8 cellular contexts compared by ENCODE assay signal in the genomic region with DNA sequence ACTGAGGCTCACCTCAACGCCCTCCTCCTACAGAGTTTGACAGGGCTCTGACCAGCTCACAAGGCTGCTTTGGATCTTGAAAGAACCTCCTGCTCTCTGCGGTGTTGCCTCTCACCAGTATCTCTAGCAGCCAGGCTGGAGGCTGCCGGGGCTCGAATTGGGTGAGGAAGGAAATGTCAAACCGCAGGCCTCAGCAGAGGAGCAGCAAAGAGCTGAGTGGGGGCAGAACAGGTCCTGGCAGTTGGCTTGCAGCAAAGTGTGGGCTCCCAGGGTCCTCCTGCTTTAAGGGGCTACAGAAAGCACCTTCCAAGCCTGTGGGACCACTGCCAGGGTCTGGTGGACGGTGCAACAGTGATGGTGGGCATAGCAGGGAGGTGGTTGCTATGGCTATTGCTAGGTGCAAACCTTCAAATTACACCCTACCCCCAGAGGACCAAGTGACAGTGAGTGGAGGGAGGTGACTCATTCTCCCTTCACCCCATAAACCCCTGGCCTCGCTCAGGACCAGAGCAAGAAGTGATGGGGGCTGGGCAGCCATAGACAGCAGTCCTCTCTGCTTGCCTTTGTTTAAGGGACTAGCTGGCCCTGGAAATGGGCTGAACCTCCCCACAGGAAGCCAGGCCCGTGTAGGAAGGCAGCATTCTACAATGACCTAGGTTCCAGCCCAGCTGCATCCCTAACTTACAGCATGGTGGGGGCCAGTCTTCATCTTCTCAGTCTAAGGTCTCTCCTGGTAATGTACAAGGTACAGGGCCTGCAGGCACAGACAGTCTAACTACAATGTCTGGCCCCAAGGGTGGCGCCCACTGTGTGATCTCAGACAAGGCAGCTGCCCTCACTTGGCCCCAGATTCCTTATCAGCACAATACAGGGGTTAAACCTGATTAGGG. TPM values are rescaled to one million over a fixed set of nuclear protein-coding genes. Genes with fewer than 3 reads are reported as not detected.
A peak's percentile ranks its signal among the peaks of the same experiment; 100 is the strongest.
DNase-seq lines count a peak whose midpoint lies in the region; ATAC-seq and TF ChIP-seq lines count a peak whose summit lies in the region.

No MANE protein-coding gene starts in this region.

- H3K9me3 ChIP-seq in MM.1S (replicated peaks; ENCODE audit: insufficient read depth, low read length): no peaks in the 10 kb centered on the region

- H3K27ac ChIP-seq in MM.1S (ENCODE audit: low read length): peak overlapping the region; percentile 93

- DNase-seq in GM06990 (ENCODE audit: extremely low read depth, insufficient read length) (peak; percentile 87), MM.1S (peak; percentile 97), immature natural killer cell (peak; percentile 93 to 94 (median 93)), superior temporal gyrus (ENCODE audit: extremely low spot score) (no peak), NCI-H128 (lab: John Stamatoyannopoulos, UW; ENCODE audit: unreplicated experiment) (no peak)
- peak; percentile 81 for DNase-seq in activated CD8-positive, alpha-beta memory T cell treated with anti-CD3 and anti-CD28 coated beads, Interleukin-2, amount 50 U/mL, for 24 hours (ENCODE audit: extremely low read depth)
- DNase-seq in stimulated activated CD8-positive, alpha-beta memory T cell treated with anti-CD3 and anti-CD28 coated beads, Interleukin-4, amount 100 ng/mL, for 4 hours (ENCODE audit: low read depth in 2 of 2, low spot score in 1 of 2): peak; percentile 58 to 77

- no peaks in the 10 kb centered on the region for H3K9me3 Mint-ChIP-seq in immature natural killer cell

- H3K36me3 ChIP-seq in GM06990 (ENCODE audit: control insufficient read depth, insufficient read depth, low read length) (peaks cover 10% of the 10 kb centered on the region), MM.1S (replicated peaks; ENCODE audit: insufficient read depth, low read length) (peaks cover 5% of the 10 kb centered on the region; the same call in 1 of the 2 replicates)

- H3K9me2 ChIP-seq in MM.1S (replicated peaks; ENCODE audit: insufficient read depth, low read length): no peaks in the 10 kb centered on the region

- peak overlapping the region; percentile 93 to 99 (median 98) for H3K27ac Mint-ChIP-seq in immature natural killer cell

- H4K20me1 ChIP-seq in MM.1S (ENCODE audit: insufficient read depth, low read length): no peaks in the 10 kb centered on the region

- peak overlapping the region; percentile 34 for H3K4me3 ChIP-seq in GM06990 (replicated peaks; ENCODE audit: low read depth, low read length)
- peak overlapping the region; percentile 32; the same call in 1 of the 2 replicates for H3K4me3 ChIP-seq in MM.1S (ENCODE audit: low read length)

- H3K4me3 Mint-ChIP-seq in immature natural killer cell: peak overlapping the region; percentile 83 to 89 (median 88)

- peaks cover 60% of the 10 kb centered on the region for H3K79me2 ChIP-seq in MM.1S (ENCODE audit: low read length)

- peak overlapping the region; percentile 55 for H3K9ac ChIP-seq in MM.1S (ENCODE audit: low read length)

- ATAC-seq in GM21737 (IDR thresholded peaks at IDR 0.05; ENCODE audit: unreplicated experiment): peak; percentile 94

- H3K4me2 ChIP-seq in MM.1S (ENCODE audit: low read depth, low read length): peak overlapping the region; percentile 83

- peaks cover 19 to 23% (median 20%) of the 10 kb centered on the region in 3 donors for H3K27me3 Mint-ChIP-seq in immature natural killer cell (ENCODE audit: low read depth in 3 of 3)

- H3K27me3 ChIP-seq in GM06990 (replicated peaks; ENCODE audit: control insufficient read depth, insufficient read depth, low read length) (no peaks in the 10 kb centered on the region), MM.1S (replicated peaks; ENCODE audit: insufficient read depth, low read length) (no peaks in the 10 kb centered on the region)

- H3K4me1 Mint-ChIP-seq in immature natural killer cell: peaks cover 97 to 100% of the 10 kb centered on the region in 2 donors

- no peak overlapping the region for H2AFZ ChIP-seq in MM.1S (ENCODE audit: low read length)

- H3F3A ChIP-seq in MM.1S (ENCODE audit: insufficient read depth, low read length): peaks cover 43% of the 10 kb centered on the region

- H3K4me1 ChIP-seq in MM.1S (ENCODE audit: low read length): peaks cover 67% of the 10 kb centered on the region

- TF ChIP-seq CTCF in GM06990 (IDR thresholded peaks at IDR 0.05; ENCODE audit: insufficient read depth, low read length, poor library complexity, severe bottlenecking): no peak
- no peak for TF ChIP-seq CTCF in MM.1S (IDR thresholded peaks at IDR 0.05; ENCODE audit: low read length)

- peaks cover 19 to 44% (median 22%) of the 10 kb centered on the region in 3 donors for H3K36me3 Mint-ChIP-seq in immature natural killer cell

RNA-seq across cellular contexts. Expression of a gene that starts 18.7 kb away (rescaled TPM):
- polyA plus RNA-seq in immature natural killer cell: 100 to 1,000 TPM in 1 of 3 donors, 10 to 100 TPM in 2; 87.1 to 276 (median 99.3) TPM

RNA-seq across cellular contexts. Expression of a gene that starts 46.1 kb away (rescaled TPM):
- polyA plus RNA-seq in immature natural killer cell: 1 to 10 TPM in 1 of 3 donors, under 1 TPM in 1, not detected in 1; 0.23 to 1.9 TPM

Comparison
In these comparisons a context has a peak if more than half of its experiments do, and no peak if none do; other contexts are left out.
1. DNase-seq: peak in GM06990 (single experiment), MM.1S (single experiment), activated CD8-positive, alpha-beta memory T cell treated with anti-CD3 and anti-CD28 coated beads, Interleukin-2, amount 50 U/mL, for 24 hours (single experiment), immature natural killer cell (3 of 3) and stimulated activated CD8-positive, alpha-beta memory T cell treated with anti-CD3 and anti-CD28 coated beads, Interleukin-4, amount 100 ng/mL, for 4 hours (2 of 2); none in superior temporal gyrus (single experiment) and NCI-H128 (single experiment).